Comparison of ENCODE assay signal across 18 cellular contexts in the genomic region with DNA sequence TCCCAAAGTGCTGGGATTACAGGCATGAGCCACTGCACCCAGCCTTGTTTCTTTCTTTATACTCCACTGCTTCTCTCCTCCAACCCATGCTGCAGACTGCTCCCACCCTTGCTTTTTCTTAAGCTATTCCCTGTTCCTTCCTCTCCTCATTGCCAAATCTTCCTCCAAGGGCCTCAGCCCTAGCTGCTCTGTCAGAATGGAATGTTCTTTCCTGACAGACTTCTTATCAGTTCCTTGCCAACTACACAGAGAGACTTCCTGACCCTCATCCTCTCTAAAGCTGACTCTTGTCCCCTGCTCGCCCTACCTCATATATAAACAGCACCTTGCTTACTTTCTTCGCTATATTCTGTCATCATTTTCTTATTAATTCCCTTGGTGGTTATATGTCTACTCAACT. TPM values are rescaled to one million over a fixed set of nuclear protein-coding genes. Genes with fewer than 3 reads are reported as not detected.
DNase-seq lines count a peak whose midpoint lies in the region; ATAC-seq and TF ChIP-seq lines count a peak whose summit lies in the region.
"Had no signal": no experiment of that assay in that cellular context is flagged by ENCODE, and none has a peak within 500 bp of the region (broad histone marks: within the 10 kb centered on the region; RNA-seq: fewer than 3 reads in every experiment).

No MANE protein-coding gene starts in this region.

- H3K4me3 ChIP-seq in RWPE2 (ENCODE audit: severe bottlenecking) = no peak overlapping the region
- no peak overlapping the region for H3K4me3 ChIP-seq in right cardiac atrium (ENCODE audit: low read length)

- CTCF ChIA-PET in activated CD4-positive, alpha-beta T cell treated with anti-CD3 and anti-CD28 coated beads, Interleukin-2, amount 10 ng/mL, durations not matched to agents 7 days and 5 days (lab: Charles Lee) = interaction anchor here (1.8 kb wide), 1 partner anchor 50 kb away, joined by 3 read pairs; no protein-coding TSS in a partner anchor

- POLR2A ChIA-PET in activated CD4-positive, alpha-beta T cell treated with anti-CD3 and anti-CD28 coated beads, Interleukin-2, amount 10 ng/mL, durations not matched to agents 7 days and 5 days (lab: Charles Lee) = no interaction called here
- POLR2A ChIA-PET in naive thymus-derived CD8-positive, alpha-beta T cell (lab: Charles Lee) = interaction anchor here (0.7 kb wide), 1 partner anchor 19 kb away, joined by 3 read pairs; no protein-coding TSS in a partner anchor

- H3K27ac ChIP-seq in RWPE2 (ENCODE audit: poor library complexity, severe bottlenecking) (no peak overlapping the region), right cardiac atrium (ENCODE audit: low read length) (no peak overlapping the region)

- H3K4me1 Mint-ChIP-seq in activated CD4-positive, alpha-beta T cell treated with anti-CD3 and anti-CD28 coated beads, Interleukin-2, amount 10 ng/mL, durations not matched to agents 7 days and 5 days = no peaks in the 10 kb centered on the region
- H3K4me1 Mint-ChIP-seq in naive thymus-derived CD8-positive, alpha-beta T cell = peaks cover 0 to 2% (median under 1%) of the 10 kb centered on the region in 4 donors

- no peak overlapping the region for H3K27ac Mint-ChIP-seq in activated CD4-positive, alpha-beta T cell treated with anti-CD3 and anti-CD28 coated beads, Interleukin-2, amount 10 ng/mL, durations not matched to agents 7 days and 5 days
- H3K27ac Mint-ChIP-seq in naive thymus-derived CD8-positive, alpha-beta T cell = peak overlapping the region in 1 of 10 donors; percentile 19
- H3K27ac Mint-ChIP-seq: B cell; CD4-positive, alpha-beta T cell had no signal

- peaks cover 7% of the 10 kb centered on the region for H3K27me3 Mint-ChIP-seq in activated CD4-positive, alpha-beta T cell treated with anti-CD3 and anti-CD28 coated beads, Interleukin-2, amount 10 ng/mL, durations not matched to agents 7 days and 5 days
- H3K27me3 Mint-ChIP-seq in naive thymus-derived CD8-positive, alpha-beta T cell = no peaks in the 10 kb centered on the region
- H3K27me3 Mint-ChIP-seq: B cell; CD4-positive, alpha-beta T cell; IgD-negative memory B cell had no signal

- DNase-seq in RWPE2 (ENCODE audit: low spot score) (no peak), astrocyte of the hippocampus (ENCODE audit: low read depth, low spot score) (peak; percentile 2), right cardiac atrium (no peak), pulmonary artery endothelial cell (ENCODE audit: low read depth, low spot score) (peak; percentile 58)
- no peak for DNase-seq in activated CD4-positive, alpha-beta T cell treated with anti-CD3 and anti-CD28 coated beads, Interleukin-2, amount 10 ng/mL, durations not matched to agents 7 days and 5 days
- no peak for DNase-seq in naive thymus-derived CD8-positive, alpha-beta T cell
- DNase-seq: CD4-positive, alpha-beta T cell; H7; Kasumi-1; MM.1S; NCI-H1092 treated with DMSO at 0.1 percent for 48 hours; NCI-H1694; NCI-H345; NCI-H526 treated with DMSO at 0.1 percent for 48 hours; SIG-M5 had no signal

- intact Hi-C loops in right cardiac atrium (cut with DNase I) = loop anchor here in 1 of 4 donors (10.0 kb wide), 1 partner anchor 280 kb away; no protein-coding TSS in a partner anchor

- H3K4me1 ChIP-seq in RWPE2 (ENCODE audit: insufficient read depth, poor library complexity, severe bottlenecking) (no peaks in the 10 kb centered on the region), right cardiac atrium (ENCODE audit: control insufficient read depth, insufficient read depth, low read length) (no peaks in the 10 kb centered on the region)

- H3K9me3 ChIP-seq in RWPE2 (ENCODE audit: severe bottlenecking) (no peaks in the 10 kb centered on the region), right cardiac atrium (ENCODE audit: control insufficient read depth, low read length) (no peaks in the 10 kb centered on the region)

- H3K4me3 Mint-ChIP-seq in activated CD4-positive, alpha-beta T cell treated with anti-CD3 and anti-CD28 coated beads, Interleukin-2, amount 10 ng/mL, durations not matched to agents 7 days and 5 days = no peak overlapping the region
- no peak overlapping the region for H3K4me3 Mint-ChIP-seq in naive thymus-derived CD8-positive, alpha-beta T cell
- H3K4me3 Mint-ChIP-seq: B cell; CD4-positive, alpha-beta T cell; IgD-negative memory B cell had no signal

- H3K27me3 ChIP-seq in RWPE2 (ENCODE audit: insufficient read depth, poor library complexity, severe bottlenecking) (no peaks in the 10 kb centered on the region), right cardiac atrium (ENCODE audit: control insufficient read depth, insufficient read depth) (no peaks in the 10 kb centered on the region)

- H3K36me3 Mint-ChIP-seq in activated CD4-positive, alpha-beta T cell treated with anti-CD3 and anti-CD28 coated beads, Interleukin-2, amount 10 ng/mL, durations not matched to agents 7 days and 5 days (ENCODE audit: low read depth) = no peaks in the 10 kb centered on the region
- H3K36me3 Mint-ChIP-seq in naive thymus-derived CD8-positive, alpha-beta T cell = peaks cover 0 to 3% (median 0%) of the 10 kb centered on the region in 3 donors
- H3K36me3 Mint-ChIP-seq: IgD-negative memory B cell had no signal

- no peak for TF ChIP-seq CTCF in RWPE2 (IDR thresholded peaks at IDR 0.05; ENCODE audit: poor library complexity, severe bottlenecking)

- WGBS in right cardiac atrium = 55% methylated on average over 2 of the region's 2 CpGs

- H3K36me3 ChIP-seq in RWPE2 (ENCODE audit: low read depth) = no peaks in the 10 kb centered on the region

- H3K9me3 Mint-ChIP-seq in activated CD4-positive, alpha-beta T cell treated with anti-CD3 and anti-CD28 coated beads, Interleukin-2, amount 10 ng/mL, durations not matched to agents 7 days and 5 days = no peaks in the 10 kb centered on the region
- no peaks in the 10 kb centered on the region for H3K9me3 Mint-ChIP-seq in naive thymus-derived CD8-positive, alpha-beta T cell
- H3K9me3 Mint-ChIP-seq: CD4-positive, alpha-beta T cell; IgD-negative memory B cell had no signal

- ATAC-seq in RWPE2 (ENCODE audit: low read depth) (0 out of 3 replicates have a peak, but pooled peaks have one; percentile 17), right cardiac atrium (peak; percentile 84 to 95), HG02678 (IDR thresholded peaks at IDR 0.05; ENCODE audit: unreplicated experiment) (no peak)
- ATAC-seq in naive thymus-derived CD8-positive, alpha-beta T cell = no peak

RNA-seq across cellular contexts. Expression of a gene that starts 16.9 kb away (rescaled TPM):
- total RNA-seq in right cardiac atrium (10 to 100 TPM; 44.1 to 62.0 (median 52.5) TPM), pulmonary artery endothelial cell (130 and 241 TPM in 2 replicates)
- 10.5 TPM for polyA plus RNA-seq in right cardiac atrium
- total RNA-seq in activated CD4-positive, alpha-beta T cell treated with anti-CD3 and anti-CD28 coated beads, Interleukin-2, amount 10 ng/mL, durations not matched to agents 7 days and 5 days = 10 to 100 TPM; 19.8 to 24.4 TPM
- 10 to 100 TPM; 39.5 to 42.7 TPM for total RNA-seq in naive thymus-derived CD8-positive, alpha-beta T cell
- polyA plus RNA-seq in naive thymus-derived CD8-positive, alpha-beta T cell = 1 to 10 TPM; 7.0 to 9.8 (median 8.3) TPM

RNA-seq across cellular contexts. Expression of a gene that starts 51.8 kb away (rescaled TPM):
- total RNA-seq in right cardiac atrium (100 to 1,000 TPM; 118 to 172 (median 137) TPM), pulmonary artery endothelial cell (102 and 114 TPM in 2 replicates)
- 135 TPM for polyA plus RNA-seq in right cardiac atrium
- 100 to 1,000 TPM; 161 to 180 TPM for total RNA-seq in activated CD4-positive, alpha-beta T cell treated with anti-CD3 and anti-CD28 coated beads, Interleukin-2, amount 10 ng/mL, durations not matched to agents 7 days and 5 days
- 100 to 1,000 TPM; 211 to 232 TPM for total RNA-seq in naive thymus-derived CD8-positive, alpha-beta T cell
- 100 to 1,000 TPM; 449 to 487 (median 476) TPM for polyA plus RNA-seq in naive thymus-derived CD8-positive, alpha-beta T cell

Comparison
In these comparisons a context has a peak if more than half of its experiments do, and no peak if none do; other contexts are left out.
1. ATAC-seq: peak in RWPE2 (single experiment) and right cardiac atrium (2 of 2); none in HG02678 (single experiment) and naive thymus-derived CD8-positive, alpha-beta T cell (0 of 2).
2. DNase-seq: peak in astrocyte of the hippocampus (single experiment) and pulmonary artery endothelial cell (single experiment); none in RWPE2 (single experiment), right cardiac atrium (0 of 3), activated CD4-positive, alpha-beta T cell treated with anti-CD3 and anti-CD28 coated beads, Interleukin-2, amount 10 ng/mL, durations not matched to agents 7 days and 5 days (single experiment) and naive thymus-derived CD8-positive, alpha-beta T cell (0 of 10).